In the genomic region with DNA sequence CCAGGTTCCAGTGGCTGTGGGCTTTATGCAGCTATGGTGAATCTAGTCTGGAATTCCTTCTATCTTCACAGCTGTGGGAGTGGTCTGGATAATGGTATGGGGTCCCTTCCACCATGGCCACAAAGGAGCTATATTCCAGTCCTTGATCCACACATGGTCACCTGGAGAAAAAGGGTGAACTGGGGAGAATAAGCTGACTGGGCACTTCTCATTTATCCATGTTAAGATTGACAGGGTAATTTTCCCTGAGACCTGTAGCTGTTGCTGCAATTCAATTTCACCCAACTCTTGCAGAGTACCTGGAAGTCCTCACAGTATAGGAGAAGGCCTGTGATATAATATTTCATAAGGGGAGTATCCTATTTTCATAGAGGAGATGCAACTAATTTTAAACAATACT, we compare ENCODE assay signal across 6 cellular contexts.
DNase-seq lines count a peak whose midpoint lies in the region; ATAC-seq, FAIRE-seq and TF ChIP-seq lines count a peak whose summit lies in the region.
"Not testable (repeated sequence)": the region's sequence is repeated elsewhere in the genome, so short reads cannot be mapped to it uniquely, and the experiment has no call there.

No MANE protein-coding gene starts in this region.

- ATAC-seq in A549, HepG2: not testable (repeated sequence)

- H3K27me3 ChIP-seq in HepG2 (ENCODE audit: control insufficient read depth in 1 of 2, insufficient read depth in 2 of 2, low read length in 2 of 2); mesenchymal stem cell (ENCODE audit: control insufficient read depth in 1 of 2, insufficient read depth in 1 of 2, low read length in 2 of 2); trophoblast cell (ENCODE audit: insufficient read depth, low read length): not testable (repeated sequence)

- not testable (repeated sequence) for H2BK5ac ChIP-seq in mesenchymal stem cell (ENCODE audit: low read depth, low read length, poor library complexity, severe bottlenecking)
- H2BK5ac ChIP-seq in trophoblast cell (ENCODE audit: low read depth, low read length, poor library complexity) = peak overlapping the region; percentile 27

- not testable (repeated sequence) for FAIRE-seq in A549 (lab: Jason Lieb, UNC); HepG2 (lab: Jason Lieb, UNC)
- FAIRE-seq in GM12891 (lab: Jason Lieb, UNC) = peak; percentile 70
- peak; percentile 50 for FAIRE-seq in GM18507 (lab: Jason Lieb, UNC)

- H3K9me3 ChIP-seq in A549; HepG2 (ENCODE audit: low read length); mesenchymal stem cell (ENCODE audit: control insufficient read depth, low read length); trophoblast cell (ENCODE audit: insufficient read depth, low read depth, low read length): not testable (repeated sequence)

- not testable (repeated sequence) for BruUV-seq in HepG2 (replicated peaks; lab: Mats Ljungman, UMichigan)

- peak overlapping the region; percentile 28 for H2BK15ac ChIP-seq in mesenchymal stem cell (ENCODE audit: low read depth, poor library complexity, severe bottlenecking)

- not testable (repeated sequence) for H3K4me1 ChIP-seq in A549; HepG2 (ENCODE audit: insufficient read depth, low read length); mesenchymal stem cell (ENCODE audit: control insufficient read depth, insufficient read depth, low read depth, low read length)
- H3K4me1 ChIP-seq in trophoblast cell (ENCODE audit: control insufficient read depth in 1 of 2, insufficient read depth in 2 of 2, low read length in 2 of 2) = peaks cover 16 to 19% of the 10 kb centered on the region in 2 experiments

- H3K79me2 ChIP-seq in HepG2 (ENCODE audit: insufficient read depth, low read length); trophoblast cell (ENCODE audit: control insufficient read depth, insufficient read depth, low read length, poor library complexity): not testable (repeated sequence)

- H3K36me3 ChIP-seq in HepG2 (replicated peaks in 1 of 2; ENCODE audit: control insufficient read depth in 1 of 2, insufficient read depth in 2 of 2, low read length in 2 of 2); mesenchymal stem cell (ENCODE audit: control insufficient read depth in 1 of 2, insufficient read depth in 2 of 2, low read depth in 1 of 2, low read length in 2 of 2); trophoblast cell (ENCODE audit: control insufficient read depth in 1 of 2, insufficient read depth in 2 of 2, low read length in 2 of 2): not testable (repeated sequence)

- not testable (repeated sequence) for TF ChIP-seq EP300 in A549 (IDR thresholded peaks at IDR 0.05); HepG2 (IDR thresholded peaks at IDR 0.05; ENCODE audit: low read depth in 2 of 2, low read length in 2 of 2); HepG2 (CRISPR knock-in tag; IDR thresholded peaks at IDR 0.05; ENCODE audit: borderline replicate concordance)

- H2AK5ac ChIP-seq in mesenchymal stem cell (ENCODE audit: low read length, severe bottlenecking) = peak overlapping the region; percentile 70
- not testable (repeated sequence) for H2AK5ac ChIP-seq in trophoblast cell (ENCODE audit: low read length)

- not testable (repeated sequence) for H4K8ac ChIP-seq in mesenchymal stem cell (ENCODE audit: low read length)
- peak overlapping the region; percentile 11 for H4K8ac ChIP-seq in trophoblast cell (ENCODE audit: low read depth, low read length)

- H3K4ac ChIP-seq in mesenchymal stem cell (ENCODE audit: low read depth in 1 of 2, low read length in 2 of 2) = not testable (repeated sequence)
- peak overlapping the region; percentile 55 for H3K4ac ChIP-seq in trophoblast cell (ENCODE audit: low read depth, low read length)

- not testable (repeated sequence) for H4K20me1 ChIP-seq in HepG2 (ENCODE audit: insufficient read depth, low read length)

- not testable (repeated sequence) for H4K91ac ChIP-seq in mesenchymal stem cell (ENCODE audit: low read length)
- peak overlapping the region; percentile 85 for H4K91ac ChIP-seq in trophoblast cell (ENCODE audit: low read depth, low read length)

- not testable (repeated sequence) for H3K9ac ChIP-seq in HepG2 (ENCODE audit: insufficient read depth, low read depth, low read length); mesenchymal stem cell (ENCODE audit: low read length); trophoblast cell (ENCODE audit: low read length)

- intact Hi-C loops in HepG2 (cut with micrococcal nuclease; ENCODE audit: unreplicated experiment) = loop anchor here (5.0 kb wide), 1 partner anchor 76 kb away; no protein-coding TSS in a partner anchor

- CTCF ChIA-PET in A549 (lab: Yijun Ruan, JAX); HepG2 (lab: Yijun Ruan, JAX; ENCODE audit: low intra/inter-chr PET ratio, low total read pairs): not testable (repeated sequence)

- H3K23ac ChIP-seq in mesenchymal stem cell (ENCODE audit: low read length in 2 of 2); trophoblast cell (ENCODE audit: low read length): not testable (repeated sequence)

- not testable (repeated sequence) for H3K4me3 ChIP-seq in A549; HepG2 (replicated peaks in 1 of 3; ENCODE audit: insufficient read depth in 1 of 3, low read depth in 2 of 3, low read length in 3 of 3); mesenchymal stem cell (ENCODE audit: insufficient read depth in 1 of 2, low read depth in 1 of 2, low read length in 2 of 2); trophoblast cell (ENCODE audit: low read depth, low read length)

- TF ChIP-seq POLR2A in A549 (IDR thresholded peaks at IDR 0.05; ENCODE audit: low read length); GM12891 (IDR thresholded peaks at IDR 0.05; ENCODE audit: low read depth, low read length); HepG2 (IDR thresholded peaks at IDR 0.05; ENCODE audit: insufficient read depth in 1 of 2, low read depth in 2 of 2, low read length in 2 of 2): not testable (repeated sequence)

- not testable (repeated sequence) for H3K4me2 ChIP-seq in A549; HepG2 (ENCODE audit: low read depth, low read length); mesenchymal stem cell (ENCODE audit: low read length, poor library complexity, severe bottlenecking); trophoblast cell (ENCODE audit: low read length)

- H2BK120ac ChIP-seq in mesenchymal stem cell (ENCODE audit: low read depth, low read length) = not testable (repeated sequence)
- peak overlapping the region; percentile 95 for H2BK120ac ChIP-seq in trophoblast cell (ENCODE audit: insufficient read depth, low read length, poor library complexity)

- in situ Hi-C loops in HepG2 (cut with HindIII; ENCODE audit: extremely low pct_ligation_motif_present, low pct_unique_long_range_greater_than_20kb) = not testable (repeated sequence)

- H4K12ac ChIP-seq in trophoblast cell (ENCODE audit: low read depth, low read length) = not testable (repeated sequence)

- H2AFZ ChIP-seq in HepG2 (ENCODE audit: low read length); mesenchymal stem cell (ENCODE audit: low read depth, low read length); trophoblast cell (ENCODE audit: insufficient read depth, low read length, poor library complexity): not testable (repeated sequence)

- not testable (repeated sequence) for H3K14ac ChIP-seq in mesenchymal stem cell (ENCODE audit: low read length in 2 of 2); trophoblast cell (ENCODE audit: low read length)

- H3K18ac ChIP-seq in mesenchymal stem cell (ENCODE audit: low read depth in 1 of 2, low read length in 2 of 2) = not testable (repeated sequence)
- peak overlapping the region; percentile 29 for H3K18ac ChIP-seq in trophoblast cell (ENCODE audit: low read length)

- POLR2A ChIA-PET in A549 (lab: Yijun Ruan, JAX); HepG2 (lab: Yijun Ruan, JAX): not testable (repeated sequence)

- H3K79me1 ChIP-seq in mesenchymal stem cell (replicated peaks; ENCODE audit: low read length, poor library complexity, severe bottlenecking) = not testable (repeated sequence)
- H3K79me1 ChIP-seq in trophoblast cell (ENCODE audit: low read length) = peaks cover 24% of the 10 kb centered on the region

- TF ChIP-seq RAD21 in A549 (conservative IDR thresholded peaks at IDR 0.05 in 1 of 2, IDR thresholded peaks at IDR 0.05 in 1 of 2); HepG2 (CRISPR knock-in tag; IDR thresholded peaks at IDR 0.05): not testable (repeated sequence)

- not testable (repeated sequence) for DNase-seq in A549 (ENCODE audit: low read depth in 1 of 2, low spot score in 1 of 2); GM12891 (ENCODE audit: insufficient read length, low spot score); GM18507 (ENCODE audit: extremely low spot score, insufficient read length, low read depth); HepG2 (ENCODE audit: low spot score); mesenchymal stem cell; trophoblast cell

- not testable (repeated sequence) for H3K27ac ChIP-seq in A549; HepG2 (ENCODE audit: extremely low read length, insufficient read depth, low read length); mesenchymal stem cell (ENCODE audit: low read length, poor library complexity, severe bottlenecking); trophoblast cell (ENCODE audit: low read depth, low read length)

- H2BK12ac ChIP-seq in mesenchymal stem cell (ENCODE audit: low read length in 2 of 2) = not testable (repeated sequence)
- H2BK12ac ChIP-seq in trophoblast cell (ENCODE audit: low read length) = peak overlapping the region; percentile 73

- not testable (repeated sequence) for TF ChIP-seq CTCF in A549 (IDR thresholded peaks at IDR 0.05); HepG2 (CRISPR knock-in tag; IDR thresholded peaks at IDR 0.05)

TF ChIP-seq in A549, 52 proteins besides CTCF, POLR2A, EP300 and RAD21:
- peak; percentile 39 for TF ChIP-seq MAFK (IDR thresholded peaks at IDR 0.05; ENCODE audit: partially characterized antibody)
TF ChIP-seq in A549: peak in this region for 1; not testable (repeated sequence) for 51.

TF ChIP-seq in HepG2, 621 proteins besides CTCF, POLR2A, EP300 and RAD21:
- TF ChIP-seq MAFK (conservative IDR thresholded peaks at IDR 0.05 in 1 of 2, IDR thresholded peaks at IDR 0.05 in 1 of 2; ENCODE audit: low read length in 2 of 2) (peak; percentile 22 to 66; a peak in 3 of 4 replicates), MAFF (IDR thresholded peaks at IDR 0.05; ENCODE audit: low read depth, low read length) (peak; percentile 53; the same call in 1 of the 2 replicates)
